In genomic region chr12:28830491-28830890, GRCh38 we compare ENCODE assay signal across 19 cellular contexts.
"Had no signal": no experiment of that assay in that cellular context is flagged by ENCODE, and none has a peak within 500 bp of the region (broad histone marks: within the 10 kb centered on the region; RNA-seq: fewer than 3 reads in every experiment).

No MANE protein-coding gene starts in this region.

- H3K9me3 ChIP-seq: ascending aorta, prostate gland, upper lobe of right lung had no signal

- H3K27ac ChIP-seq: ascending aorta, coronary artery, prostate gland, right atrium auricular region, upper lobe of right lung had no signal

- H3K4me1 ChIP-seq: ascending aorta, prostate gland, right atrium auricular region, upper lobe of right lung had no signal

- H3K4me3 Mint-ChIP-seq: activated naive CD4-positive, alpha-beta T cell treated with anti-CD3 and anti-CD28 coated beads, Interleukin-2, amount 50 U/mL, for 24 hours; memory B cell; neural crest cell had no signal

- H3K4me1 Mint-ChIP-seq: activated naive CD4-positive, alpha-beta T cell treated with anti-CD3 and anti-CD28 coated beads, Interleukin-2, amount 50 U/mL, for 24 hours; memory B cell had no signal

- H3K36me3 Mint-ChIP-seq: activated naive CD4-positive, alpha-beta T cell treated with anti-CD3 and anti-CD28 coated beads, Interleukin-2, amount 50 U/mL, for 24 hours; memory B cell had no signal

- DNase-seq: activated CD4-positive, alpha-beta T cell treated with anti-CD3 and anti-CD28 coated beads for 1 hour; activated CD8-positive, alpha-beta memory T cell treated with anti-CD3 and anti-CD28 coated beads for 24 hours; activated CD8-positive, alpha-beta memory T cell treated with anti-CD3 and anti-CD28 coated beads, Interleukin-2, amount 50 U/mL, for 48 hours; activated effector memory CD4-positive, alpha-beta T cell treated with anti-CD3 and anti-CD28 coated beads, Interleukin-2, amount 50 U/mL, for 16 hours; activated T-cell treated with anti-CD3 and anti-CD28 coated beads, Interleukin-2, amount 50 U/mL, for 48 hours; erythroblast; foreskin melanocyte; stimulated activated CD4-positive, alpha-beta T cell treated with anti-CD3 and anti-CD28 coated beads, Interleukin-12 subunit alpha, Interleukin-12 subunit beta, amount 100 ng/mL, for 4 hours; stimulated activated CD4-positive, alpha-beta T cell treated with anti-CD3 and anti-CD28 coated beads, Interleukin-1b, Interleukin-23, amount 100 ng/mL, for 48 hours; stimulated activated CD8-positive, alpha-beta memory T cell treated with anti-CD3 and anti-CD28 coated beads, Interleukin-4, amount 100 ng/mL, for 48 hours; stimulated activated naive CD4-positive, alpha-beta T cell; upper lobe of right lung had no signal

- H3K36me3 ChIP-seq: ascending aorta, prostate gland, right atrium auricular region, upper lobe of right lung had no signal

- H3K27me3 ChIP-seq: ascending aorta, right atrium auricular region, upper lobe of right lung had no signal

- ATAC-seq: upper lobe of right lung had no signal

- H3K27ac Mint-ChIP-seq: activated naive CD4-positive, alpha-beta T cell treated with anti-CD3 and anti-CD28 coated beads, Interleukin-2, amount 50 U/mL, for 24 hours; memory B cell had no signal

- H3K4me3 ChIP-seq: ascending aorta, coronary artery, prostate gland, right atrium auricular region, upper lobe of right lung had no signal
